10 cellular contexts compared by ENCODE assay signal in genomic region chr11:92909214-92909613, GRCh38.
"Had no signal": no experiment of that assay in that cellular context is flagged by ENCODE, and none has a peak within 500 bp of the region (broad histone marks: within the 10 kb centered on the region; RNA-seq: fewer than 3 reads in every experiment).

No MANE protein-coding gene starts in this region.

- H3K27ac Mint-ChIP-seq: HFFc6 had no signal

- H3K4me2 ChIP-seq: KMS-11 had no signal

- H3K9ac ChIP-seq: GM23248, KMS-11 had no signal

- H3K9me3 Mint-ChIP-seq: HFFc6 had no signal

- FAIRE-seq: HTR-8/SVneo had no signal

- H3K36me3 ChIP-seq: HAP-1 had no signal

- H3K27ac ChIP-seq: GM23248, KMS-11 had no signal

- H3K4me3 ChIP-seq: GM23248, HAP-1 had no signal

- ATAC-seq: HCT116 had no signal

- H3K9me3 ChIP-seq: HAP-1 had no signal

- H2AFZ ChIP-seq: GM23248 had no signal

- DNase-seq: GM23248, GOT3, H7, HFFc6, IMR-90, KBM-7 had no signal

- H3K4me3 Mint-ChIP-seq: HFFc6 had no signal

- H3K4me1 ChIP-seq: HAP-1 had no signal
